Comparison of ENCODE assay signal across 8 cellular contexts in the genomic region with DNA sequence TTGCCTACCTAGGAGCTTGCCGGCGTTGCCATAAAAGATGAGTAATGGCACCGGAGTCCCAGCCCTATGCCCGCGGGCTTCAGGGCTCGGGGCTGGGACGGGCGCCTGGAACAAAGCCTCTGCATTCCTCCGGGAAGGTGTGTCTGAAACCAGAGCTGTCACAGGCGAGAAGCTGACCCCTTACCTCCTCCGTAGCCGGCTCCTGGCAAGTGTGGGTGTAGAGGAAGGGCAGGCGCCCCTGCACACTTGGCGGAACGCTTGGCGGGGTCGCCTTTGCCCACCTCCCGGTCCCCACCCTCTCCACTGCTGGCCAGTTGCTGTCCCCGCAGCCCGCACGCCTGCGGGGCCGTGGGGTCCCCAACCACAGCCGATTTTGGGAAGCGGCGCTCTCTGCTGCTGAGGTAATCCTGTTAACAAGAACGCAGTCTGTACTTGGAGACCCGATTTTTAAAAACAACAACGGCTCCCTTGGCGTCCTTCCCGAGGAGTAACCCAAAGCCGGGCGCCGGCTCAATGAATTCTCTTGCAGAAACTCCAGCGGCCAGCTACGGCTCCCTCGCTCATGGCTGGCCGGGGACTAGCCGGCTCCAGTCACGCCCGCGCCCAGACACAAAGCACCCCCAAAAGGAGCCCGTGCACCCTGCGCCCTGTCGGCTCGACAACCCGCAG.
DNase-seq lines count a peak whose midpoint lies in the region; ATAC-seq, FAIRE-seq and TF ChIP-seq lines count a peak whose summit lies in the region.

No MANE protein-coding gene starts in this region.

- no peak overlapping the region for H3K27ac ChIP-seq in naive thymus-derived CD4-positive, alpha-beta T cell (ENCODE audit: low read depth, low read length)

- no peak for FAIRE-seq in H54 (lab: Jason Lieb, UNC)
- FAIRE-seq in RCC 7860 (lab: Jason Lieb, UNC), result peak; percentile 77

- no peaks in the 10 kb centered on the region for H3K4me1 ChIP-seq in naive thymus-derived CD4-positive, alpha-beta T cell (ENCODE audit: control insufficient read depth in 2 of 2, insufficient read depth in 2 of 2, low read length in 2 of 2)

- no peaks in the 10 kb centered on the region for H3K36me3 ChIP-seq in naive thymus-derived CD4-positive, alpha-beta T cell (ENCODE audit: control insufficient read depth in 2 of 3, insufficient read depth in 3 of 3, low read length in 3 of 3)

- intact Hi-C loops in naive thymus-derived CD4-positive, alpha-beta T cell (cut with micrococcal nuclease), result loop anchor here in 1 of 2 donors (2.0 kb wide), 1 partner anchor 22 kb away; no protein-coding TSS in a partner anchor

- CTCF ChIA-PET in naive thymus-derived CD4-positive, alpha-beta T cell (lab: Charles Lee), result no interaction called here

- H3K9me3 ChIP-seq in naive thymus-derived CD4-positive, alpha-beta T cell (ENCODE audit: control insufficient read depth in 2 of 3, low read length in 3 of 3), result no peaks in the 10 kb centered on the region

- H3K4me1 Mint-ChIP-seq in naive thymus-derived CD4-positive, alpha-beta T cell, result peaks cover 2 to 13% (median 5%) of the 10 kb centered on the region in 7 donors

- H3K27ac Mint-ChIP-seq in naive thymus-derived CD4-positive, alpha-beta T cell, result no peak overlapping the region

- TF ChIP-seq POLR2A in H54 (IDR thresholded peaks at IDR 0.05; ENCODE audit: low read depth, low read length), result no peak

- peaks cover 40 to 58% (median 48%) of the 10 kb centered on the region in 5 donors for H3K27me3 Mint-ChIP-seq in naive thymus-derived CD4-positive, alpha-beta T cell

- H3K4me3 Mint-ChIP-seq in naive thymus-derived CD4-positive, alpha-beta T cell, result peak overlapping the region in 2 of 10 donors; percentile 33 to 70

- no peak overlapping the region for H3K4me3 ChIP-seq in naive thymus-derived CD4-positive, alpha-beta T cell (ENCODE audit: low read length)

- peak; percentile 10 for ATAC-seq in naive thymus-derived CD4-positive, alpha-beta T cell
- no peak for ATAC-seq in GM19324 (IDR thresholded peaks at IDR 0.05; ENCODE audit: low FRiP score, unreplicated experiment)

- DNase-seq in DMS53 treated with DMSO at 0.1 percent for 48 hours (lab: John Stamatoyannopoulos, UW; ENCODE audit: unreplicated experiment), result peak; percentile 77
- DNase-seq in H54 (ENCODE audit: insufficient read length, low spot score), result peak; percentile 84
- DNase-seq in RCC 7860 (ENCODE audit: low spot score), result peak; percentile 75
- peak; percentile 23 for DNase-seq in fibroblast of gingiva (ENCODE audit: low read depth)
- DNase-seq in naive thymus-derived CD4-positive, alpha-beta T cell, result no peak
- no peak for DNase-seq in NK-92 (lab: John Stamatoyannopoulos, UW; ENCODE audit: unreplicated experiment)
- no peak for DNase-seq in NCI-H2171 treated with DMSO at 0.1 percent for 48 hours (lab: John Stamatoyannopoulos, UW)

- H3K36me3 Mint-ChIP-seq in naive thymus-derived CD4-positive, alpha-beta T cell, result peaks cover 0 to 4% (median 0%) of the 10 kb centered on the region in 5 donors

- no peaks in the 10 kb centered on the region for H3K9me3 Mint-ChIP-seq in naive thymus-derived CD4-positive, alpha-beta T cell

- POLR2A ChIA-PET in naive thymus-derived CD4-positive, alpha-beta T cell (lab: Charles Lee), result no interaction called here

- H3K27me3 ChIP-seq in naive thymus-derived CD4-positive, alpha-beta T cell (ENCODE audit: control insufficient read depth in 2 of 2, insufficient read depth in 2 of 2, low read length in 2 of 2), result no peaks in the 10 kb centered on the region

Comparison
In these comparisons a context has a peak if more than half of its experiments do, and no peak if none do; other contexts are left out.
1. DNase-seq: peak in DMS53 treated with DMSO at 0.1 percent for 48 hours (single experiment), H54 (single experiment), RCC 7860 (single experiment) and fibroblast of gingiva (single experiment); none in naive thymus-derived CD4-positive, alpha-beta T cell (0 of 9), NK-92 (single experiment) and NCI-H2171 treated with DMSO at 0.1 percent for 48 hours (single experiment).